15 cellular contexts compared by ENCODE assay signal in genomic region chr20:63848003-63848911, GRCh38. TPM values are rescaled to one million over a fixed set of nuclear protein-coding genes. Genes with fewer than 3 reads are reported as not detected.
A peak's percentile ranks its signal among the peaks of the same experiment; 100 is the strongest.
DNase-seq lines count a peak whose midpoint lies in the region; ATAC-seq and TF ChIP-seq lines count a peak whose summit lies in the region.
"Had no signal": no experiment of that assay in that cellular context is flagged by ENCODE, and none has a peak within 500 bp of the region (broad histone marks: within the 10 kb centered on the region; RNA-seq: fewer than 3 reads in every experiment).

No MANE protein-coding gene starts in this region.

- H2BK120ac ChIP-seq in neuronal stem cell (ENCODE audit: low read depth, low read length), result peak overlapping the region; percentile 98

- no peak overlapping the region for H4K8ac ChIP-seq in neuronal stem cell (ENCODE audit: low read depth, low read length)

- H4K20me1 ChIP-seq in BLaER1 treated with 17β-estradiol and CSF1 and Interleukin-3, amounts not matched to agents 10 nM and 100 nM, result peaks cover 0 to 13% (median 0%) of the 10 kb centered on the region in 11 experiments; a peak in 3 of 22 replicates

- H3K4me2 ChIP-seq in BLaER1 treated with 17β-estradiol and CSF1 and Interleukin-3, amounts not matched to agents 10 nM and 100 nM, result peak overlapping the region; percentile 81 to 100 (median 98)
- H3K4me2 ChIP-seq in neuronal stem cell (ENCODE audit: insufficient read depth, low read length, poor library complexity, severe bottlenecking), result peak overlapping the region; percentile 27

- TF ChIP-seq CTCF in left ventricle myocardium inferior (IDR thresholded peaks at IDR 0.05; ENCODE audit: borderline replicate concordance) (no peak), osteocyte (IDR thresholded peaks at IDR 0.05) (no peak), prostate gland (IDR thresholded peaks at IDR 0.05) (no peak)
- no peak for TF ChIP-seq CTCF in activated CD8-positive, alpha-beta T cell treated with anti-CD3 and anti-CD28 coated beads for 36 hours (IDR thresholded peaks at IDR 0.05)

- H2BK5ac ChIP-seq in neuronal stem cell (ENCODE audit: low read length), result peak overlapping the region; percentile 96

- no peak overlapping the region for H3K14ac ChIP-seq in neuronal stem cell (ENCODE audit: low read length)

- H2BK15ac ChIP-seq in neuronal stem cell (ENCODE audit: low read length), result peak overlapping the region; percentile 91

- peak overlapping the region; percentile 97 for H3K23ac ChIP-seq in neuronal stem cell (ENCODE audit: low read depth, low read length, poor library complexity)

- no peak overlapping the region for H3K4me3 Mint-ChIP-seq in activated CD8-positive, alpha-beta T cell treated with anti-CD3 and anti-CD28 coated beads for 36 hours
- no peak overlapping the region for H3K4me3 Mint-ChIP-seq in osteocyte (ENCODE audit: unreplicated experiment)
- H3K4me3 Mint-ChIP-seq: activated CD8-positive, alpha-beta memory T cell treated with anti-CD3 and anti-CD28 coated beads, Interleukin-2, amount 10 ng/mL, durations not matched to agents 7 days and 5 days; activated naive CD4-positive, alpha-beta T cell treated with anti-CD3 and anti-CD28 coated beads, Interleukin-2, amount 50 U/mL, for 24 hours had no signal

- no peaks in the 10 kb centered on the region for H3K36me3 ChIP-seq in BLaER1 treated with 17β-estradiol and CSF1 and Interleukin-3, amounts not matched to agents 10 nM and 100 nM
- H3K36me3 ChIP-seq in SJCRH30 (no peaks in the 10 kb centered on the region), left ventricle myocardium inferior (no peaks in the 10 kb centered on the region), neuronal stem cell (replicated peaks in 1 of 2; ENCODE audit: control insufficient read depth in 2 of 2, insufficient read depth in 2 of 2, low read length in 2 of 2) (no peaks in the 10 kb centered on the region), prostate gland (no peaks in the 10 kb centered on the region)
- H3K36me3 ChIP-seq: SJSA1 had no signal

- peak overlapping the region; percentile 99 for H3K18ac ChIP-seq in neuronal stem cell (ENCODE audit: low read length)

- peak overlapping the region; percentile 100 for H2AK5ac ChIP-seq in neuronal stem cell (ENCODE audit: low read depth, low read length)

- H3K79me1 ChIP-seq in neuronal stem cell (ENCODE audit: low read depth, low read length), result peaks cover 2% of the 10 kb centered on the region

- peaks cover 22% of the 10 kb centered on the region for H3K4me1 Mint-ChIP-seq in activated CD8-positive, alpha-beta T cell treated with anti-CD3 and anti-CD28 coated beads for 36 hours (ENCODE audit: low read depth)
- H3K4me1 Mint-ChIP-seq in osteocyte (ENCODE audit: unreplicated experiment), result peaks cover 20% of the 10 kb centered on the region

- peak overlapping the region; percentile 59 for H2BK12ac ChIP-seq in neuronal stem cell (ENCODE audit: low read length)

- no peak for TF ChIP-seq POLR2A in prostate gland (IDR thresholded peaks at IDR 0.05)

- no peaks in the 10 kb centered on the region for H3K9me3 Mint-ChIP-seq in activated CD8-positive, alpha-beta T cell treated with anti-CD3 and anti-CD28 coated beads for 36 hours
- H3K9me3 Mint-ChIP-seq in osteocyte (ENCODE audit: unreplicated experiment), result no peaks in the 10 kb centered on the region
- H3K9me3 Mint-ChIP-seq: activated naive CD4-positive, alpha-beta T cell treated with anti-CD3 and anti-CD28 coated beads, Interleukin-2, amount 50 U/mL, for 24 hours had no signal

- no peak overlapping the region for H3K27ac Mint-ChIP-seq in activated CD8-positive, alpha-beta T cell treated with anti-CD3 and anti-CD28 coated beads for 36 hours
- H3K27ac Mint-ChIP-seq in osteocyte (ENCODE audit: unreplicated experiment), result no peak overlapping the region
- H3K27ac Mint-ChIP-seq: activated CD8-positive, alpha-beta memory T cell treated with anti-CD3 and anti-CD28 coated beads, Interleukin-2, amount 10 ng/mL, durations not matched to agents 7 days and 5 days; activated naive CD4-positive, alpha-beta T cell treated with anti-CD3 and anti-CD28 coated beads, Interleukin-2, amount 50 U/mL, for 24 hours had no signal

- peaks cover 40% of the 10 kb centered on the region for H3K27me3 Mint-ChIP-seq in activated CD8-positive, alpha-beta T cell treated with anti-CD3 and anti-CD28 coated beads for 36 hours
- no peaks in the 10 kb centered on the region for H3K27me3 Mint-ChIP-seq in osteocyte (ENCODE audit: unreplicated experiment)

- peak overlapping the region; percentile 57 for H2AFZ ChIP-seq in neuronal stem cell (ENCODE audit: low read length)

- CTCF ChIA-PET in activated CD8-positive, alpha-beta T cell treated with anti-CD3 and anti-CD28 coated beads for 36 hours (lab: Charles Lee), result no interaction called here

- WGBS in neuronal stem cell (ENCODE audit: extremely low coverage in 2 of 2, insufficient read length in 2 of 2, insufficient replicate concordance in 1 of 2), 2 donors, result no CpG with 5 or more reads among the region's 28 CpGs
- 66% methylated on average over 28 of the region's 28 CpGs for WGBS in prostate gland

- peaks cover 0 to 6% (median 0%) of the 10 kb centered on the region in 11 experiments; a peak in 2 of 22 replicates for H3K9me3 ChIP-seq in BLaER1 treated with 17β-estradiol and CSF1 and Interleukin-3, amounts not matched to agents 10 nM and 100 nM (replicated peaks in 1 of 11)
- H3K9me3 ChIP-seq in SJCRH30 (replicated peaks), result no peaks in the 10 kb centered on the region
- H3K9me3 ChIP-seq in left ventricle myocardium inferior (replicated peaks), result no peaks in the 10 kb centered on the region
- H3K9me3 ChIP-seq in neuronal stem cell (replicated peaks in 1 of 2; ENCODE audit: control insufficient read depth in 2 of 2, insufficient read depth in 1 of 2, low read depth in 1 of 2, low read length in 2 of 2), result peaks cover 0 to 3% of the 10 kb centered on the region in 2 donors
- no peaks in the 10 kb centered on the region for H3K9me3 ChIP-seq in prostate gland
- H3K9me3 ChIP-seq: SJSA1 had no signal

- H3K27ac ChIP-seq in BLaER1 treated with 17β-estradiol and CSF1 and Interleukin-3, amounts not matched to agents 10 nM and 100 nM, result peak overlapping the region in 10 of 11 experiments; percentile 23 to 75 (median 68); a peak in 18 of 22 replicates
- H3K27ac ChIP-seq in SJCRH30 (peak overlapping the region; percentile 11; the same call in 1 of the 2 replicates), left ventricle myocardium inferior (replicated peaks) (peak overlapping the region; percentile 92), neuronal stem cell (replicated peaks; ENCODE audit: low read length) (peak overlapping the region; percentile 91), prostate gland (no peak overlapping the region)
- H3K27ac ChIP-seq: SJSA1 had no signal

- no peaks in the 10 kb centered on the region for H3K36me3 Mint-ChIP-seq in activated CD8-positive, alpha-beta T cell treated with anti-CD3 and anti-CD28 coated beads for 36 hours (ENCODE audit: low read depth)
- no peaks in the 10 kb centered on the region for H3K36me3 Mint-ChIP-seq in osteocyte (ENCODE audit: unreplicated experiment)
- H3K36me3 Mint-ChIP-seq: activated CD8-positive, alpha-beta memory T cell treated with anti-CD3 and anti-CD28 coated beads, Interleukin-2, amount 10 ng/mL, durations not matched to agents 7 days and 5 days; activated naive CD4-positive, alpha-beta T cell treated with anti-CD3 and anti-CD28 coated beads, Interleukin-2, amount 50 U/mL, for 24 hours had no signal

- DNase-seq in SJCRH30 (no peak), left ventricle myocardium inferior (no peak), neuronal stem cell (ENCODE audit: low spot score) (no peak), osteocyte (ENCODE audit: extremely low spot score, unreplicated experiment) (no peak), prostate gland (ENCODE audit: low spot score) (no peak)
- no peak for DNase-seq in activated CD8-positive, alpha-beta T cell treated with anti-CD3 and anti-CD28 coated beads for 36 hours
- DNase-seq: activated CD8-positive, alpha-beta memory T cell treated with anti-CD3 and anti-CD28 coated beads, Interleukin-2, amount 10 ng/mL, durations not matched to agents 7 days and 5 days; NCI-H446 had no signal

- H3K9ac ChIP-seq in BLaER1 treated with 17β-estradiol and CSF1 and Interleukin-3, amounts not matched to agents 10 nM and 100 nM, result peak overlapping the region; percentile 2 to 71 (median 59); a peak in 18 of 22 replicates
- H3K9ac ChIP-seq in neuronal stem cell (ENCODE audit: low read depth, low read length, poor library complexity), result peak overlapping the region; percentile 53

- peaks cover 64 to 92% (median 78%) of the 10 kb centered on the region in 10 experiments for H3K4me1 ChIP-seq in BLaER1 treated with 17β-estradiol and CSF1 and Interleukin-3, amounts not matched to agents 10 nM and 100 nM
- H3K4me1 ChIP-seq in SJCRH30 (peaks cover 22% of the 10 kb centered on the region), left ventricle myocardium inferior (peaks cover 61% of the 10 kb centered on the region), neuronal stem cell (ENCODE audit: control insufficient read depth in 2 of 2, insufficient read depth in 1 of 2, low read depth in 1 of 2, low read length in 2 of 2) (peaks cover 22 to 25% of the 10 kb centered on the region in 2 donors), prostate gland (replicated peaks) (no peaks in the 10 kb centered on the region)

- H3K4ac ChIP-seq in neuronal stem cell (ENCODE audit: low read length), result peak overlapping the region; percentile 77

- ATAC-seq in HG03135 (IDR thresholded peaks at IDR 0.05; ENCODE audit: unreplicated experiment), result no peak
- ATAC-seq in activated CD8-positive, alpha-beta T cell treated with anti-CD3 and anti-CD28 coated beads for 36 hours, result no peak
- ATAC-seq: activated CD8-positive, alpha-beta memory T cell treated with anti-CD3 and anti-CD28 coated beads, Interleukin-2, amount 10 ng/mL, durations not matched to agents 7 days and 5 days had no signal

- peak overlapping the region; percentile 96 for H4K91ac ChIP-seq in neuronal stem cell (ENCODE audit: low read depth, low read length, poor library complexity)

- POLR2A ChIA-PET in activated CD8-positive, alpha-beta T cell treated with anti-CD3 and anti-CD28 coated beads for 36 hours (lab: Charles Lee), result no interaction called here

- H3K4me3 ChIP-seq in BLaER1 treated with 17β-estradiol and CSF1 and Interleukin-3, amounts not matched to agents 10 nM and 100 nM, result peak overlapping the region in 5 of 10 experiments; percentile 23 to 61 (median 47); a peak in 6 of 20 replicates
- H3K4me3 ChIP-seq in SJCRH30 (no peak overlapping the region), left ventricle myocardium inferior (peak overlapping the region; percentile 35), neuronal stem cell (ENCODE audit: low read length in 2 of 2) (peak overlapping the region in 1 of 2 donors; percentile 38), prostate gland (no peak overlapping the region)
- H3K4me3 ChIP-seq: coronary artery, SJSA1 had no signal

- intact Hi-C loops in left ventricle myocardium inferior (cut with micrococcal nuclease) (no loop called here), prostate gland (cut with DNase I) (no loop called here)
- intact Hi-C loops in activated CD8-positive, alpha-beta T cell treated with anti-CD3 and anti-CD28 coated beads for 36 hours (cut with micrococcal nuclease), result no loop called here

- H3K27me3 ChIP-seq in BLaER1 treated with 17β-estradiol and CSF1 and Interleukin-3, amounts not matched to agents 10 nM and 100 nM, result peaks cover 0 to 22% (median 0%) of the 10 kb centered on the region in 11 experiments; a peak in 5 of 22 replicates
- H3K27me3 ChIP-seq in SJCRH30 (no peaks in the 10 kb centered on the region), left ventricle myocardium inferior (ENCODE audit: low read depth) (no peaks in the 10 kb centered on the region), neuronal stem cell (ENCODE audit: control insufficient read depth in 3 of 3, insufficient read depth in 3 of 3, low read depth in 1 of 3, low read length in 3 of 3) (no peaks in the 10 kb centered on the region), prostate gland (replicated peaks; ENCODE audit: insufficient read depth) (peaks cover 6% of the 10 kb centered on the region)

RNA-seq across cellular contexts. Expression of gene ABHD16B, which starts 13.0 kb away (rescaled TPM):
- not detected in 2 replicates for total RNA-seq in SJCRH30 (2014; rRNA removed; shearing (Covaris generic))
- total RNA-seq in left ventricle myocardium inferior, result not detected
- not detected for polyA plus RNA-seq in neuronal stem cell (2013, experiment 1 of 2)
- not detected for polyA plus RNA-seq in neuronal stem cell (2013, experiment 2 of 2)
- total RNA-seq in activated CD8-positive, alpha-beta T cell treated with anti-CD3 and anti-CD28 coated beads for 36 hours, result not detected
- not detected in 2 replicates for total RNA-seq in osteocyte
- 1 to 10 TPM in 1 of 2 donors, not detected in 1; 1.6 TPM for total RNA-seq in prostate gland
- total RNA-seq: activated CD8-positive, alpha-beta memory T cell treated with anti-CD3 and anti-CD28 coated beads, Interleukin-2, amount 10 ng/mL, durations not matched to agents 7 days and 5 days; kidney epithelial cell; SJSA1; urinary bladder had no signal

RNA-seq across cellular contexts. Expression of gene TPD52L2, which starts 16.8 kb away (rescaled TPM):
- total RNA-seq in SJCRH30 (2014; rRNA removed; shearing (Covaris generic)), result 96.4 and 105 TPM in 2 replicates
- 72.0 TPM for total RNA-seq in left ventricle myocardium inferior
- 48.5 TPM for polyA plus RNA-seq in neuronal stem cell (2013, experiment 1 of 2)
- polyA plus RNA-seq in neuronal stem cell (2013, experiment 2 of 2), result 47.7 TPM
- total RNA-seq in activated CD8-positive, alpha-beta T cell treated with anti-CD3 and anti-CD28 coated beads for 36 hours, result 10 to 100 TPM; 43.1 to 44.6 TPM
- 102 and 109 TPM in 2 replicates for total RNA-seq in osteocyte
- 100 to 1,000 TPM; 105 to 127 TPM for total RNA-seq in prostate gland

RNA-seq across cellular contexts. Expression of gene ZBTB46, which starts 17.2 kb away (rescaled TPM):
- total RNA-seq in SJCRH30 (2014; rRNA removed; shearing (Covaris generic)), result 4.0 and 5.0 TPM in 2 replicates
- total RNA-seq in left ventricle myocardium inferior, result 13.6 TPM
- polyA plus RNA-seq in neuronal stem cell (2013, experiment 1 of 2), result 8.2 TPM
- polyA plus RNA-seq in neuronal stem cell (2013, experiment 2 of 2), result 8.6 TPM
- total RNA-seq in activated CD8-positive, alpha-beta T cell treated with anti-CD3 and anti-CD28 coated beads for 36 hours, result under 1 TPM; 0.31 to 0.38 TPM
- total RNA-seq in osteocyte, result 20.5 and 20.9 TPM in 2 replicates
- total RNA-seq in prostate gland, result 10 to 100 TPM in 1 of 2 donors, 1 to 10 TPM in 1; 7.9 to 12.2 TPM

RNA-seq across cellular contexts. Expression of gene DNAJC5, which starts 46.7 kb away (rescaled TPM):
- 79.6 and 81.1 TPM in 2 replicates for total RNA-seq in SJCRH30 (2014; rRNA removed; shearing (Covaris generic))
- total RNA-seq in left ventricle myocardium inferior, result 42.8 TPM
- 17.2 TPM for polyA plus RNA-seq in neuronal stem cell (2013, experiment 1 of 2)
- polyA plus RNA-seq in neuronal stem cell (2013, experiment 2 of 2), result 16.8 TPM
- total RNA-seq in activated CD8-positive, alpha-beta T cell treated with anti-CD3 and anti-CD28 coated beads for 36 hours, result 10 to 100 TPM; 32.2 to 32.5 TPM
- 41.2 and 42.7 TPM in 2 replicates for total RNA-seq in osteocyte
- total RNA-seq in prostate gland, result 10 to 100 TPM; 44.4 to 66.6 TPM

Comparison
In these comparisons a context has a peak if more than half of its experiments do, and no peak if none do; other contexts are left out.
1. H3K27ac ChIP-seq: peak in BLaER1 treated with 17β-estradiol and CSF1 and Interleukin-3, amounts not matched to agents 10 nM and 100 nM (10 of 11), SJCRH30 (single experiment), left ventricle myocardium inferior (single experiment) and neuronal stem cell (single experiment); none in prostate gland (0 of 2).